Comparison of ENCODE assay signal across 8 cellular contexts in genomic region chr2:157838442-157839161, GRCh38. TPM values are rescaled to one million over a fixed set of nuclear protein-coding genes. Genes with fewer than 3 reads are reported as not detected.
DNase-seq lines count a peak whose midpoint lies in the region; ATAC-seq and TF ChIP-seq lines count a peak whose summit lies in the region.

No MANE protein-coding gene starts in this region.

- POLR2A ChIA-PET in activated CD4-positive, alpha-beta memory T cell treated with anti-CD3 and anti-CD28 coated beads for 36 hours (lab: Charles Lee): interaction anchor here (0.7 to 1.5 kb wide), 2 partner anchors 17 to 38 kb away, joined by 3 to 6 read pairs; partner anchors contain the start of gene ACVR1
- POLR2A ChIA-PET in activated CD4-positive, alpha-beta memory T cell treated with anti-CD3 and anti-CD28 coated beads, Interleukin-2, amount 10 ng/mL, durations not matched to agents 7 days and 5 days (lab: Charles Lee): no interaction called here

- H3K4me3 ChIP-seq in left ventricle myocardium inferior: peak overlapping the region; percentile 58

- TF ChIP-seq CTCF in left ventricle myocardium inferior (IDR thresholded peaks at IDR 0.05; ENCODE audit: borderline replicate concordance): no peak

- intact Hi-C loops in activated CD4-positive, alpha-beta memory T cell treated with anti-CD3 and anti-CD28 coated beads for 36 hours (cut with micrococcal nuclease): loop anchor here (2.0 to 5.0 kb wide), 2 partner anchors 14 to 34 kb away; no protein-coding TSS in a partner anchor
- intact Hi-C loops in left ventricle myocardium inferior (cut with micrococcal nuclease): loop anchor here (5.0 kb wide), 1 partner anchor 51 kb away; no protein-coding TSS in a partner anchor

- peaks cover 16% of the 10 kb centered on the region for H3K36me3 Mint-ChIP-seq in activated CD4-positive, alpha-beta memory T cell treated with anti-CD3 and anti-CD28 coated beads for 36 hours
- H3K36me3 Mint-ChIP-seq in activated CD4-positive, alpha-beta memory T cell treated with anti-CD3 and anti-CD28 coated beads, Interleukin-2, amount 10 ng/mL, durations not matched to agents 7 days and 5 days (ENCODE audit: low read depth): peaks cover 14% of the 10 kb centered on the region
- peaks cover 8 to 40% of the 10 kb centered on the region in 2 donors for H3K36me3 Mint-ChIP-seq in activated naive CD4-positive, alpha-beta T cell treated with anti-CD3 and anti-CD28 coated beads, Interleukin-2, amount 50 U/mL, for 72 hours

- CTCF ChIA-PET in activated CD4-positive, alpha-beta memory T cell treated with anti-CD3 and anti-CD28 coated beads for 36 hours (lab: Charles Lee): interaction anchor here (1.0 kb wide), 1 partner anchor 38 kb away, joined by 3 read pairs; the partner anchor contains the start of gene ACVR1
- CTCF ChIA-PET in activated CD4-positive, alpha-beta memory T cell treated with anti-CD3 and anti-CD28 coated beads, Interleukin-2, amount 10 ng/mL, durations not matched to agents 7 days and 5 days (lab: Charles Lee): no interaction called here

- peak; percentile 80 to 94 for ATAC-seq in activated naive CD4-positive, alpha-beta T cell treated with anti-CD3 and anti-CD28 coated beads, Interleukin-2, amount 50 U/mL, for 72 hours
- no peak for ATAC-seq in GM19397 (IDR thresholded peaks at IDR 0.05; ENCODE audit: unreplicated experiment)

- no peaks in the 10 kb centered on the region for H3K27me3 Mint-ChIP-seq in activated CD4-positive, alpha-beta memory T cell treated with anti-CD3 and anti-CD28 coated beads for 36 hours
- no peaks in the 10 kb centered on the region for H3K27me3 Mint-ChIP-seq in activated CD4-positive, alpha-beta memory T cell treated with anti-CD3 and anti-CD28 coated beads, Interleukin-2, amount 10 ng/mL, durations not matched to agents 7 days and 5 days

- H3K4me1 ChIP-seq in left ventricle myocardium inferior: peaks cover 84% of the 10 kb centered on the region

- H3K4me1 Mint-ChIP-seq in activated CD4-positive, alpha-beta memory T cell treated with anti-CD3 and anti-CD28 coated beads for 36 hours (ENCODE audit: low read depth): peaks cover 44% of the 10 kb centered on the region
- peaks cover 26% of the 10 kb centered on the region for H3K4me1 Mint-ChIP-seq in activated CD4-positive, alpha-beta memory T cell treated with anti-CD3 and anti-CD28 coated beads, Interleukin-2, amount 10 ng/mL, durations not matched to agents 7 days and 5 days

- H3K36me3 ChIP-seq in left ventricle myocardium inferior: no peaks in the 10 kb centered on the region

- H3K27me3 ChIP-seq in left ventricle myocardium inferior (ENCODE audit: low read depth): no peaks in the 10 kb centered on the region

- DNase-seq in activated CD4-positive, alpha-beta memory T cell treated with anti-CD3 and anti-CD28 coated beads for 36 hours: peak; percentile 34
- no peak for DNase-seq in activated CD4-positive, alpha-beta memory T cell treated with anti-CD3 and anti-CD28 coated beads, Interleukin-2, amount 10 ng/mL, durations not matched to agents 7 days and 5 days
- DNase-seq in NCI-H524 treated with DMSO at 0.1 percent for 48 hours (lab: John Stamatoyannopoulos, UW): peak; percentile 63
- DNase-seq in activated naive CD4-positive, alpha-beta T cell treated with anti-CD3 and anti-CD28 coated beads, Interleukin-2, amount 50 U/mL, for 72 hours (ENCODE audit: low spot score in 2 of 2): no peak
- DNase-seq in left ventricle myocardium inferior: peak; percentile 19
- peak; percentile 66 for DNase-seq in retina
- DNase-seq in NK-92 treated with Interleukin-12 subunit alpha and Interleukin-12 subunit beta, amount 100 ng/mL, for 24 hours (lab: John Stamatoyannopoulos, UW): no peak

- H3K27ac ChIP-seq in left ventricle myocardium inferior (replicated peaks): peak overlapping the region; percentile 88

- H3K27ac Mint-ChIP-seq in activated CD4-positive, alpha-beta memory T cell treated with anti-CD3 and anti-CD28 coated beads for 36 hours: peak overlapping the region; percentile 14
- H3K27ac Mint-ChIP-seq in activated CD4-positive, alpha-beta memory T cell treated with anti-CD3 and anti-CD28 coated beads, Interleukin-2, amount 10 ng/mL, durations not matched to agents 7 days and 5 days: no peak overlapping the region
- H3K27ac Mint-ChIP-seq in activated naive CD4-positive, alpha-beta T cell treated with anti-CD3 and anti-CD28 coated beads, Interleukin-2, amount 50 U/mL, for 72 hours: peak overlapping the region; percentile 6 to 57

- no peaks in the 10 kb centered on the region for H3K9me3 Mint-ChIP-seq in activated CD4-positive, alpha-beta memory T cell treated with anti-CD3 and anti-CD28 coated beads for 36 hours
- no peaks in the 10 kb centered on the region for H3K9me3 Mint-ChIP-seq in activated CD4-positive, alpha-beta memory T cell treated with anti-CD3 and anti-CD28 coated beads, Interleukin-2, amount 10 ng/mL, durations not matched to agents 7 days and 5 days
- H3K9me3 Mint-ChIP-seq in activated naive CD4-positive, alpha-beta T cell treated with anti-CD3 and anti-CD28 coated beads, Interleukin-2, amount 50 U/mL, for 72 hours: no peaks in the 10 kb centered on the region

- H3K4me3 Mint-ChIP-seq in activated CD4-positive, alpha-beta memory T cell treated with anti-CD3 and anti-CD28 coated beads for 36 hours: no peak overlapping the region
- no peak overlapping the region for H3K4me3 Mint-ChIP-seq in activated CD4-positive, alpha-beta memory T cell treated with anti-CD3 and anti-CD28 coated beads, Interleukin-2, amount 10 ng/mL, durations not matched to agents 7 days and 5 days

- H3K9me3 ChIP-seq in left ventricle myocardium inferior (replicated peaks): no peaks in the 10 kb centered on the region

RNA-seq across cellular contexts. Expression of gene ACVR1, which starts 37.5 kb away (rescaled TPM):
- 10 to 100 TPM; 24.8 to 25.0 TPM for total RNA-seq in activated CD4-positive, alpha-beta memory T cell treated with anti-CD3 and anti-CD28 coated beads for 36 hours
- 10 to 100 TPM; 24.2 to 27.6 TPM for total RNA-seq in activated CD4-positive, alpha-beta memory T cell treated with anti-CD3 and anti-CD28 coated beads, Interleukin-2, amount 10 ng/mL, durations not matched to agents 7 days and 5 days
- total RNA-seq in activated naive CD4-positive, alpha-beta T cell treated with anti-CD3 and anti-CD28 coated beads, Interleukin-2, amount 50 U/mL, for 72 hours: 10 to 100 TPM; 16.0 to 27.0 TPM
- total RNA-seq in left ventricle myocardium inferior: 30.6 TPM

Comparison
In these comparisons a context has a peak if more than half of its experiments do, and no peak if none do; other contexts are left out.
1. DNase-seq: peak in activated CD4-positive, alpha-beta memory T cell treated with anti-CD3 and anti-CD28 coated beads for 36 hours (single experiment), NCI-H524 treated with DMSO at 0.1 percent for 48 hours (single experiment), left ventricle myocardium inferior (single experiment) and retina (single experiment); none in activated CD4-positive, alpha-beta memory T cell treated with anti-CD3 and anti-CD28 coated beads, Interleukin-2, amount 10 ng/mL, durations not matched to agents 7 days and 5 days (single experiment), activated naive CD4-positive, alpha-beta T cell treated with anti-CD3 and anti-CD28 coated beads, Interleukin-2, amount 50 U/mL, for 72 hours (0 of 2) and NK-92 treated with Interleukin-12 subunit alpha and Interleukin-12 subunit beta, amount 100 ng/mL, for 24 hours (single experiment).